ENCODE assay signal across 14 cellular contexts in genomic region chr14:54550514-54550913, GRCh38. TPM values are rescaled to one million over a fixed set of nuclear protein-coding genes. Genes with fewer than 3 reads are reported as not detected.
DNase-seq lines count a peak whose midpoint lies in the region; ATAC-seq and TF ChIP-seq lines count a peak whose summit lies in the region.
"Had no signal": no experiment of that assay in that cellular context is flagged by ENCODE, and none has a peak within 500 bp of the region (broad histone marks: within the 10 kb centered on the region; RNA-seq: fewer than 3 reads in every experiment).

No MANE protein-coding gene starts in this region.

- H3K27ac Mint-ChIP-seq in activated CD4-positive, alpha-beta T cell treated with anti-CD3 and anti-CD28 coated beads, Interleukin-2, amount 10 ng/mL, durations not matched to agents 24 days and 14 days: no peak overlapping the region
- H3K27ac Mint-ChIP-seq in endothelial cell (ENCODE audit: unreplicated experiment): peak overlapping the region; percentile 79
- no peak overlapping the region for H3K27ac Mint-ChIP-seq in stimulated activated naive B cell treated with anti-CD40 and anti-IgM and Interleukin-4, amounts not matched to agents 10 μg/mL and 1 μg/mL and 100 μg/mL, for 72 hours
- H3K27ac Mint-ChIP-seq: CD8-positive, alpha-beta T cell; IgD-negative memory B cell had no signal

- WGBS in upper lobe of left lung, 2 donors: 76 to 90% methylated on average over 1 of the region's 1 CpG

- TF ChIP-seq CTCF in PC-3 (conservative IDR thresholded peaks at IDR 0.05; ENCODE audit: low read depth, low read length): no peak
- no peak for TF ChIP-seq CTCF in endothelial cell (IDR thresholded peaks at IDR 0.05; ENCODE audit: unreplicated experiment)
- no peak for TF ChIP-seq CTCF in upper lobe of left lung (IDR thresholded peaks at IDR 0.05)

- DNase-seq in activated CD4-positive, alpha-beta T cell treated with anti-CD3 and anti-CD28 coated beads, Interleukin-2, amount 10 ng/mL, durations not matched to agents 24 days and 14 days: peak; percentile 22
- no peak for DNase-seq in activated CD4-positive, alpha-beta T cell treated with anti-CD3 and anti-CD28 coated beads for 4 hours
- DNase-seq in PC-3: no peak
- no peak for DNase-seq in endothelial cell (ENCODE audit: low spot score)
- no peak for DNase-seq in activated T-cell treated with anti-CD3 and anti-CD28 coated beads, Interleukin-2, amount 50 U/mL, for 48 hours
- no peak for DNase-seq in upper lobe of left lung
- DNase-seq in stimulated activated naive B cell treated with anti-CD40 and anti-IgM and Interleukin-4, amounts not matched to agents 10 μg/mL and 1 μg/mL and 100 μg/mL, for 72 hours: no peak
- DNase-seq: Caco-2; CD8-positive, alpha-beta T cell; GOT3 had no signal

- H3K36me3 ChIP-seq in PC-3 (ENCODE audit: low read depth, low read length): no peaks in the 10 kb centered on the region
- no peaks in the 10 kb centered on the region for H3K36me3 ChIP-seq in upper lobe of left lung

- CTCF ChIA-PET in PC-3 (lab: Charles Lee): no interaction called here

- H3K4me1 ChIP-seq in PC-3 (ENCODE audit: insufficient read depth, low read length): no peaks in the 10 kb centered on the region
- H3K4me1 ChIP-seq in upper lobe of left lung: no peaks in the 10 kb centered on the region
- H3K4me1 ChIP-seq: Caco-2 had no signal

- ATAC-seq in PC-3 (no peak), upper lobe of left lung (ENCODE audit: low FRiP score in 2 of 2) (no peak), GM21526 (IDR thresholded peaks at IDR 0.05; ENCODE audit: low FRiP score, unreplicated experiment) (no peak)
- ATAC-seq in stimulated activated naive B cell treated with anti-CD40 and anti-IgM and Interleukin-4, amounts not matched to agents 10 μg/mL and 1 μg/mL and 100 μg/mL, for 72 hours (replicated peaks): no peak
- ATAC-seq: CD8-positive, alpha-beta T cell had no signal

- BruUV-seq in PC-3 (replicated peaks; lab: Mats Ljungman, UMichigan): no TSS peak

- H3K79me2 ChIP-seq in PC-3 (ENCODE audit: low read length): no peaks in the 10 kb centered on the region

- no peak overlapping the region for H3K4me2 ChIP-seq in PC-3 (ENCODE audit: low read length)

- POLR2A ChIA-PET in PC-3 (lab: Charles Lee; ENCODE audit: unreplicated experiment): no interaction called here

- no peaks in the 10 kb centered on the region for H4K20me1 ChIP-seq in PC-3 (ENCODE audit: low read length)

- H3K27me3 ChIP-seq in PC-3 (ENCODE audit: low read length) (no peaks in the 10 kb centered on the region), upper lobe of left lung (no peaks in the 10 kb centered on the region)

- H3K9me3 ChIP-seq in PC-3 (ENCODE audit: low read length) (no peaks in the 10 kb centered on the region), upper lobe of left lung (no peaks in the 10 kb centered on the region)
- H3K9me3 ChIP-seq: Caco-2 had no signal

- intact Hi-C loops in activated CD4-positive, alpha-beta T cell treated with anti-CD3 and anti-CD28 coated beads, Interleukin-2, amount 10 ng/mL, durations not matched to agents 24 days and 14 days (cut with micrococcal nuclease): no loop called here
- intact Hi-C loops in PC-3 (cut with micrococcal nuclease): loop anchor here (5.0 kb wide), 1 partner anchor 242 kb away; no protein-coding TSS in a partner anchor

- H3K4me3 ChIP-seq in PC-3 (ENCODE audit: low read length): no peak overlapping the region
- no peak overlapping the region for H3K4me3 ChIP-seq in upper lobe of left lung

- H3K36me3 Mint-ChIP-seq in activated CD4-positive, alpha-beta T cell treated with anti-CD3 and anti-CD28 coated beads, Interleukin-2, amount 10 ng/mL, durations not matched to agents 24 days and 14 days (ENCODE audit: low read depth): no peaks in the 10 kb centered on the region
- peaks cover 9% of the 10 kb centered on the region for H3K36me3 Mint-ChIP-seq in endothelial cell (ENCODE audit: low read depth, unreplicated experiment)
- H3K36me3 Mint-ChIP-seq in stimulated activated naive B cell treated with anti-CD40 and anti-IgM and Interleukin-4, amounts not matched to agents 10 μg/mL and 1 μg/mL and 100 μg/mL, for 72 hours: peaks cover 0 to 5% of the 10 kb centered on the region in 2 donors
- H3K36me3 Mint-ChIP-seq: CD14-positive monocyte; CD8-positive, alpha-beta T cell; IgD-negative memory B cell had no signal

- TF ChIP-seq POLR2A in upper lobe of left lung (IDR thresholded peaks at IDR 0.05): no peak

- H3K4me1 Mint-ChIP-seq in activated CD4-positive, alpha-beta T cell treated with anti-CD3 and anti-CD28 coated beads, Interleukin-2, amount 10 ng/mL, durations not matched to agents 24 days and 14 days: no peaks in the 10 kb centered on the region
- peaks cover 30% of the 10 kb centered on the region for H3K4me1 Mint-ChIP-seq in endothelial cell (ENCODE audit: unreplicated experiment)
- no peaks in the 10 kb centered on the region for H3K4me1 Mint-ChIP-seq in stimulated activated naive B cell treated with anti-CD40 and anti-IgM and Interleukin-4, amounts not matched to agents 10 μg/mL and 1 μg/mL and 100 μg/mL, for 72 hours
- H3K4me1 Mint-ChIP-seq: CD14-positive monocyte, IgD-negative memory B cell had no signal

- H3K9me3 Mint-ChIP-seq in activated CD4-positive, alpha-beta T cell treated with anti-CD3 and anti-CD28 coated beads, Interleukin-2, amount 10 ng/mL, durations not matched to agents 24 days and 14 days: peaks cover 6% of the 10 kb centered on the region
- H3K9me3 Mint-ChIP-seq in endothelial cell (ENCODE audit: unreplicated experiment): no peaks in the 10 kb centered on the region
- no peaks in the 10 kb centered on the region for H3K9me3 Mint-ChIP-seq in stimulated activated naive B cell treated with anti-CD40 and anti-IgM and Interleukin-4, amounts not matched to agents 10 μg/mL and 1 μg/mL and 100 μg/mL, for 72 hours
- H3K9me3 Mint-ChIP-seq: CD14-positive monocyte; CD8-positive, alpha-beta T cell had no signal

- H3K9ac ChIP-seq in PC-3 (ENCODE audit: low read length): no peak overlapping the region

- H3F3A ChIP-seq in PC-3 (ENCODE audit: low read length, unreplicated experiment): no peaks in the 10 kb centered on the region

- 0 out of 2 replicates have a peak overlapping the region, but pooled peaks have one; percentile 13 for H2AFZ ChIP-seq in PC-3 (ENCODE audit: low read length)

- no peak for TF ChIP-seq EP300 in upper lobe of left lung (IDR thresholded peaks at IDR 0.05)

- H3K9me2 ChIP-seq in PC-3 (replicated peaks; ENCODE audit: low read length): no peaks in the 10 kb centered on the region

- no peak overlapping the region for H3K4me3 Mint-ChIP-seq in activated CD4-positive, alpha-beta T cell treated with anti-CD3 and anti-CD28 coated beads, Interleukin-2, amount 10 ng/mL, durations not matched to agents 24 days and 14 days
- no peak overlapping the region for H3K4me3 Mint-ChIP-seq in endothelial cell (ENCODE audit: unreplicated experiment)
- no peak overlapping the region for H3K4me3 Mint-ChIP-seq in stimulated activated naive B cell treated with anti-CD40 and anti-IgM and Interleukin-4, amounts not matched to agents 10 μg/mL and 1 μg/mL and 100 μg/mL, for 72 hours
- H3K4me3 Mint-ChIP-seq: CD14-positive monocyte; CD8-positive, alpha-beta T cell; IgD-negative memory B cell had no signal

- no peak overlapping the region for H3K27ac ChIP-seq in PC-3 (ENCODE audit: low read length)
- no peak overlapping the region for H3K27ac ChIP-seq in upper lobe of left lung
- H3K27ac ChIP-seq: 22Rv1 had no signal

- peaks cover 15% of the 10 kb centered on the region for H3K27me3 Mint-ChIP-seq in activated CD4-positive, alpha-beta T cell treated with anti-CD3 and anti-CD28 coated beads, Interleukin-2, amount 10 ng/mL, durations not matched to agents 24 days and 14 days
- peaks cover 2% of the 10 kb centered on the region for H3K27me3 Mint-ChIP-seq in endothelial cell (ENCODE audit: unreplicated experiment)
- H3K27me3 Mint-ChIP-seq in stimulated activated naive B cell treated with anti-CD40 and anti-IgM and Interleukin-4, amounts not matched to agents 10 μg/mL and 1 μg/mL and 100 μg/mL, for 72 hours: no peaks in the 10 kb centered on the region

RNA-seq across cellular contexts. Expression of gene SAMD4A, which starts 16.4 kb away (rescaled TPM):
- total RNA-seq in activated CD4-positive, alpha-beta T cell treated with anti-CD3 and anti-CD28 coated beads, Interleukin-2, amount 10 ng/mL, durations not matched to agents 24 days and 14 days: 4.6 and 5.7 TPM in 2 replicates
- total RNA-seq in PC-3 (2014; rRNA removed) (42.9 and 45.2 TPM in 2 replicates), endothelial cell (ENCODE audit: unreplicated experiment) (9.2 TPM), upper lobe of left lung (10 to 100 TPM; 26.0 to 68.3 (median 37.0) TPM)

RNA-seq across cellular contexts. Expression of gene CGRRF1, which starts 40.8 kb away (rescaled TPM):
- 7.8 and 11.9 TPM in 2 replicates for total RNA-seq in activated CD4-positive, alpha-beta T cell treated with anti-CD3 and anti-CD28 coated beads, Interleukin-2, amount 10 ng/mL, durations not matched to agents 24 days and 14 days
- total RNA-seq in PC-3 (2014; rRNA removed): 31.3 and 31.5 TPM in 2 replicates
- 31.1 TPM for total RNA-seq in endothelial cell (ENCODE audit: unreplicated experiment)
- total RNA-seq in upper lobe of left lung: 10 to 100 TPM in 4 of 6 donors, 1 to 10 TPM in 2; 2.1 to 24.0 (median 16.7) TPM
